Comparison of ENCODE assay signal across 24 cellular contexts in genomic region chr1:217955723-217956122, GRCh38.
A peak's percentile ranks its signal among the peaks of the same experiment; 100 is the strongest.
DNase-seq lines count a peak whose midpoint lies in the region; ATAC-seq and TF ChIP-seq lines count a peak whose summit lies in the region.
"Had no signal": no experiment of that assay in that cellular context is flagged by ENCODE, and none has a peak within 500 bp of the region (broad histone marks: within the 10 kb centered on the region; RNA-seq: fewer than 3 reads in every experiment).

No MANE protein-coding gene starts in this region.

- H3K27me3 ChIP-seq in H9 (ENCODE audit: insufficient read depth, low read length): no peaks in the 10 kb centered on the region
- H3K27me3 ChIP-seq in endodermal cell (ENCODE audit: control insufficient read depth, insufficient read depth, low read length, poor library complexity, severe bottlenecking): no peaks in the 10 kb centered on the region
- H3K27me3 ChIP-seq in mesendoderm (ENCODE audit: insufficient read depth, low read length, poor library complexity): no peaks in the 10 kb centered on the region
- H3K27me3 ChIP-seq in aorta (ENCODE audit: control insufficient read depth in 1 of 2, insufficient read depth in 2 of 2, low read length in 1 of 2): no peaks in the 10 kb centered on the region
- H3K27me3 ChIP-seq: BE2C, BLaER1 had no signal

- no peak overlapping the region for H2BK12ac ChIP-seq in H9 (ENCODE audit: insufficient read length, low read depth, low read length)

- H3K36me3 Mint-ChIP-seq in H9 (ENCODE audit: insufficient read depth in 1 of 3, low read depth in 3 of 3): peaks cover 0 to 5% (median 0%) of the 10 kb centered on the region in 3 experiments; a peak in 1 of 7 replicates
- no peaks in the 10 kb centered on the region for H3K36me3 Mint-ChIP-seq in endodermal cell (ENCODE audit: low read depth)
- H3K36me3 Mint-ChIP-seq: CD14-positive monocyte; CD4-positive, alpha-beta memory T cell; CD4-positive, CD25-positive, alpha-beta regulatory T cell; CD8-positive, alpha-beta memory T cell had no signal

- intact Hi-C loops in aorta (cut with DNase I): no loop called here

- H4K8ac ChIP-seq in H9 (replicated peaks; ENCODE audit: insufficient read length, low read depth, low read length) (no peak overlapping the region), mesendoderm (ENCODE audit: low read depth, low read length) (no peak overlapping the region)

- H2BK120ac ChIP-seq in H9 (ENCODE audit: low read depth, low read length, poor library complexity, severe bottlenecking) (no peak overlapping the region), mesendoderm (ENCODE audit: low read depth, low read length) (no peak overlapping the region)

- TF ChIP-seq CTCF in H9 (conservative IDR thresholded peaks at IDR 0.05) (no peak), endodermal cell (conservative IDR thresholded peaks at IDR 0.05) (no peak)

- H3K4me2 ChIP-seq in H9 (ENCODE audit: insufficient read depth, insufficient read length, low read length) (no peak overlapping the region), mesendoderm (ENCODE audit: low read length) (no peak overlapping the region)
- H3K4me2 ChIP-seq: BLaER1 had no signal

- H3K36me3 ChIP-seq in endodermal cell (ENCODE audit: control insufficient read depth, insufficient read depth, low read length): no peaks in the 10 kb centered on the region
- no peaks in the 10 kb centered on the region for H3K36me3 ChIP-seq in mesendoderm (ENCODE audit: control insufficient read depth, insufficient read depth, low read length)
- H3K36me3 ChIP-seq in aorta (ENCODE audit: control insufficient read depth in 1 of 2, insufficient read depth in 2 of 2, low read length in 1 of 2): no peaks in the 10 kb centered on the region
- H3K36me3 ChIP-seq: BE2C, BLaER1 had no signal

- H4K20me1 ChIP-seq in H9 (ENCODE audit: control insufficient read depth, insufficient read depth, insufficient read length): no peaks in the 10 kb centered on the region
- H4K20me1 ChIP-seq: BLaER1 had no signal

- H3K27ac ChIP-seq in H9 (ENCODE audit: insufficient read length, low read depth, low read length) (no peak overlapping the region), endodermal cell (ENCODE audit: low read depth, low read length) (no peak overlapping the region), mesendoderm (ENCODE audit: low read depth, low read length) (no peak overlapping the region), aorta (ENCODE audit: low read depth in 1 of 2, low read length in 2 of 2) (no peak overlapping the region)
- H3K27ac ChIP-seq: BLaER1 had no signal

- H3K9ac ChIP-seq in H9 (ENCODE audit: extremely low read depth, insufficient read length, low read length) (no peak overlapping the region), endodermal cell (ENCODE audit: extremely low read depth, low read length, poor library complexity, severe bottlenecking) (no peak overlapping the region), mesendoderm (ENCODE audit: low read length) (no peak overlapping the region)
- H3K9ac ChIP-seq: BLaER1 had no signal

- no peak overlapping the region for H2BK5ac ChIP-seq in H9 (ENCODE audit: insufficient read length, low read length)
- H2BK5ac ChIP-seq in mesendoderm (ENCODE audit: low read length): no peak overlapping the region

- ATAC-seq in aorta (ENCODE audit: low FRiP score): no peak
- ATAC-seq: GM12878 had no signal

- H2AK5ac ChIP-seq in H9 (ENCODE audit: insufficient read length, low read length) (no peak overlapping the region), mesendoderm (ENCODE audit: low read length) (no peak overlapping the region)

- H3K23me2 ChIP-seq in H9 (ENCODE audit: insufficient read length, low read depth, low read length, poor library complexity, severe bottlenecking): no peaks in the 10 kb centered on the region

- H3K27ac Mint-ChIP-seq in H9 (no peak overlapping the region), endodermal cell (no peak overlapping the region)
- H3K27ac Mint-ChIP-seq: CD14-positive monocyte; CD4-positive, alpha-beta memory T cell; CD4-positive, CD25-positive, alpha-beta regulatory T cell; CD8-positive, alpha-beta memory T cell had no signal

- H3K56ac ChIP-seq in H9 (ENCODE audit: insufficient read length, low read depth, low read length) (no peak overlapping the region), mesendoderm (ENCODE audit: low read length) (no peak overlapping the region)

- H3K23ac ChIP-seq in H9 (ENCODE audit: insufficient read length, low read depth, low read length): no peak overlapping the region
- H3K23ac ChIP-seq in mesendoderm (ENCODE audit: low read length): no peak overlapping the region

- no peak overlapping the region for H2BK20ac ChIP-seq in H9 (ENCODE audit: low read depth, low read length, poor library complexity, severe bottlenecking)

- H3K27me3 Mint-ChIP-seq in H9 (ENCODE audit: low read depth) (no peaks in the 10 kb centered on the region), endodermal cell (ENCODE audit: insufficient read depth) (no peaks in the 10 kb centered on the region)
- H3K27me3 Mint-ChIP-seq: CD4-positive, alpha-beta memory T cell; CD4-positive, CD25-positive, alpha-beta regulatory T cell; CD8-positive, alpha-beta memory T cell had no signal

- H4K91ac ChIP-seq in H9 (ENCODE audit: insufficient read length, low read depth, low read length): no peak overlapping the region

- H3K14ac ChIP-seq in H9 (ENCODE audit: insufficient read depth, low read length): no peak overlapping the region

- H3K4me1 Mint-ChIP-seq in H9 (peaks cover 6 to 7% of the 10 kb centered on the region in 2 experiments; a peak in 3 of 4 replicates), endodermal cell (no peaks in the 10 kb centered on the region)
- H3K4me1 Mint-ChIP-seq: CD14-positive monocyte; CD4-positive, alpha-beta memory T cell; CD4-positive, CD25-positive, alpha-beta regulatory T cell; CD8-positive, alpha-beta memory T cell had no signal

- no peak overlapping the region for H4K5ac ChIP-seq in H9 (ENCODE audit: insufficient read length, low read depth, low read length)
- no peak overlapping the region for H4K5ac ChIP-seq in mesendoderm (ENCODE audit: low read length)

- H3K79me2 ChIP-seq in H9 (ENCODE audit: insufficient read depth, low read length) (no peaks in the 10 kb centered on the region), mesendoderm (ENCODE audit: control insufficient read depth, insufficient read depth, low read length) (no peaks in the 10 kb centered on the region)

- peak overlapping the region; percentile 62 for H2AFZ ChIP-seq in H9 (ENCODE audit: low read length)

- H3K9me3 ChIP-seq in H9 (ENCODE audit: control insufficient read depth, low read depth, low read length) (no peaks in the 10 kb centered on the region), endodermal cell (ENCODE audit: control insufficient read depth, low read length) (no peaks in the 10 kb centered on the region), aorta (ENCODE audit: control insufficient read depth, low read length) (no peaks in the 10 kb centered on the region)
- H3K9me3 ChIP-seq: BE2C, BLaER1 had no signal

- DNase-seq in H9 (no peak), endodermal cell (peak; percentile 47), mesendoderm (peak; percentile 7), aorta (no peak), NAMALWA (ENCODE audit: low spot score) (no peak), NK-92 (lab: John Stamatoyannopoulos, UW; ENCODE audit: unreplicated experiment) (no peak)
- DNase-seq: 8988T; ACHN; BE2C; C1 segment of cervical spinal cord; CD4-positive, alpha-beta memory T cell; CD4-positive, CD25-positive, alpha-beta regulatory T cell; CD8-positive, alpha-beta memory T cell; COR-L47; DMS 273 treated with DMSO at 0.1 percent for 48 hours; DMS153; DMS53; DMS79; DND-41; EL; GDM1 had no signal

- H3K18ac ChIP-seq in H9 (ENCODE audit: insufficient read length, low read depth, low read length): no peak overlapping the region
- H3K18ac ChIP-seq in mesendoderm (ENCODE audit: low read length): no peak overlapping the region

- H3K79me1 ChIP-seq in H9 (ENCODE audit: insufficient read depth, low read depth, low read length, poor library complexity, severe bottlenecking) (no peaks in the 10 kb centered on the region), mesendoderm (ENCODE audit: low read length) (no peaks in the 10 kb centered on the region)

- H3K9me3 Mint-ChIP-seq in H9: peaks cover 0 to 3% of the 10 kb centered on the region in 2 experiments; a peak in 3 of 5 replicates
- H3K9me3 Mint-ChIP-seq in endodermal cell: peaks cover 4% of the 10 kb centered on the region

- no peak overlapping the region for H3T11ph ChIP-seq in H9 (ENCODE audit: low read length)

- no peak overlapping the region for H3K4me3 Mint-ChIP-seq in H9
- no peak overlapping the region for H3K4me3 Mint-ChIP-seq in endodermal cell
- H3K4me3 Mint-ChIP-seq: CD14-positive monocyte; CD4-positive, CD25-positive, alpha-beta regulatory T cell; CD8-positive, alpha-beta memory T cell had no signal

- H2BK15ac ChIP-seq in H9 (ENCODE audit: low read depth, low read length) (no peak overlapping the region), mesendoderm (replicated peaks; ENCODE audit: low read depth) (no peak overlapping the region)

- H3K4me3 ChIP-seq in endodermal cell (ENCODE audit: low read length) (no peak overlapping the region), mesendoderm (ENCODE audit: low read length) (no peak overlapping the region), aorta (ENCODE audit: low read length in 2 of 2) (no peak overlapping the region)
- H3K4me3 ChIP-seq: BLaER1, GM12878 had no signal

- H3K4ac ChIP-seq in H9 (ENCODE audit: low read depth, low read length): no peak overlapping the region
- no peak overlapping the region for H3K4ac ChIP-seq in mesendoderm (ENCODE audit: low read depth, low read length)

- H3K4me1 ChIP-seq in H9 (ENCODE audit: insufficient read depth, low read length) (no peaks in the 10 kb centered on the region), endodermal cell (ENCODE audit: control insufficient read depth, insufficient read depth, low read length) (no peaks in the 10 kb centered on the region), mesendoderm (ENCODE audit: control insufficient read depth, low read depth, low read length) (no peaks in the 10 kb centered on the region), aorta (ENCODE audit: control insufficient read depth in 1 of 2, insufficient read depth in 2 of 2, low read length in 2 of 2) (no peaks in the 10 kb centered on the region)
- H3K4me1 ChIP-seq: BE2C, BLaER1 had no signal

Comparison
In these comparisons a context has a peak if more than half of its experiments do, and no peak if none do; other contexts are left out.
1. DNase-seq: peak in endodermal cell (single experiment) and mesendoderm (single experiment); none in H9 (single experiment), aorta (0 of 2), NAMALWA (single experiment) and NK-92 (single experiment).